In the genomic region with DNA sequence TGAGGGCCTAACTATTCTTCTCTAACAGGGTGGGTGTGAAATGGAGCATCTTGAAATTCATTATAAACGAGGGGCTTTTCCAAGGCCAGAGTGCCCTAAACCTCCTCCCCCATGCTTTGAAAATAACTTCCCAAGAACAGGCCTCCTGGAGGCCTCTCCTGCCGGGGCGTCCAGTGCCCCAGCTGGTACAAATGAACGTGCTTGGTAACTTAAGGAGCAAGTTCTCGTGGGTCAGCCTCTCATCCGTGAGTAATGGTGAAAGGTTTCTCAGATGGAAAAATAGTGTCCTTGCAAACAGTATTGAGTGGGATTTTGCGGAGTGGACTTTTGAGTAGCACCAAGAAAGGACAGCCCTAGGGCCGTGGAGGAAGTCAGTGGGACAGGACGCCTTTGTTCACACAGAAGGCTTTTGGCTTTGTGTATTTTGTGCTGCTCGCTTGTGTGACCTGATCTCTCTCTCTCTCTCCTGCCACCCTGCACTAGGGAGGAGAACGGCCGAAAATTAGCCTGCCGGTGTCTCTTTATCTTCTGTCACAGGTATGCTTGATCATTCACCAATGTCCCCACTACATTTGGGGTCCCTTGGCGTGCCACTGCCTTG, we compare ENCODE assay signal across 13 cellular contexts. TPM values are rescaled to one million over a fixed set of nuclear protein-coding genes. Genes with fewer than 3 reads are reported as not detected.
DNase-seq lines count a peak whose midpoint lies in the region; ATAC-seq and TF ChIP-seq lines count a peak whose summit lies in the region.
"Had no signal": no experiment of that assay in that cellular context is flagged by ENCODE, and none has a peak within 500 bp of the region (broad histone marks: within the 10 kb centered on the region; RNA-seq: fewer than 3 reads in every experiment).

No MANE protein-coding gene starts in this region.

- no peaks in the 10 kb centered on the region for H3K79me2 ChIP-seq in OCI-LY7 (ENCODE audit: insufficient read depth, low read depth, low read length)

- H3K27ac ChIP-seq in suprapubic skin: peak overlapping the region; percentile 53
- no peak overlapping the region for H3K27ac ChIP-seq in OCI-LY7 (ENCODE audit: low read depth, low read length, poor library complexity, severe bottlenecking)
- H3K27ac ChIP-seq: A549 had no signal

- H3K27ac Mint-ChIP-seq in activated CD4-positive, alpha-beta memory T cell treated with anti-CD3 and anti-CD28 coated beads, Interleukin-2, amount 10 ng/mL, durations not matched to agents 7 days and 5 days: peak overlapping the region; percentile 44
- no peak overlapping the region for H3K27ac Mint-ChIP-seq in activated CD4-positive, alpha-beta memory T cell treated with anti-CD3 and anti-CD28 coated beads for 36 hours
- peak overlapping the region in 4 of 5 experiments; percentile 57 to 91 (median 84) for H3K27ac Mint-ChIP-seq in brain
- H3K27ac Mint-ChIP-seq in mesothelial cell of epicardium: peak overlapping the region; percentile 77

- TF ChIP-seq CTCF in brain (conservative IDR thresholded peaks at IDR 0.05) (no peak), mesothelial cell of epicardium (IDR thresholded peaks at IDR 0.05; ENCODE audit: unreplicated experiment) (no peak), suprapubic skin (IDR thresholded peaks at IDR 0.05) (no peak), OCI-LY7 (conservative IDR thresholded peaks at IDR 0.05; ENCODE audit: low read length) (no peak)

- no peak overlapping the region for H2AFZ ChIP-seq in OCI-LY7 (ENCODE audit: low read length)

- 91% methylated on average over 14 of the region's 14 CpGs for WGBS in suprapubic skin

- no peaks in the 10 kb centered on the region for H3K9me3 Mint-ChIP-seq in activated CD4-positive, alpha-beta memory T cell treated with anti-CD3 and anti-CD28 coated beads, Interleukin-2, amount 10 ng/mL, durations not matched to agents 7 days and 5 days
- no peaks in the 10 kb centered on the region for H3K9me3 Mint-ChIP-seq in activated CD4-positive, alpha-beta memory T cell treated with anti-CD3 and anti-CD28 coated beads for 36 hours
- H3K9me3 Mint-ChIP-seq in brain: no peaks in the 10 kb centered on the region
- no peaks in the 10 kb centered on the region for H3K9me3 Mint-ChIP-seq in mesothelial cell of epicardium
- H3K9me3 Mint-ChIP-seq: naive B cell had no signal

- BruUV-seq in OCI-LY7 (replicated peaks; lab: Mats Ljungman, UMichigan): no TSS peak

- no peak overlapping the region for H3K4me3 Mint-ChIP-seq in activated CD4-positive, alpha-beta memory T cell treated with anti-CD3 and anti-CD28 coated beads, Interleukin-2, amount 10 ng/mL, durations not matched to agents 7 days and 5 days
- H3K4me3 Mint-ChIP-seq in activated CD4-positive, alpha-beta memory T cell treated with anti-CD3 and anti-CD28 coated beads for 36 hours: no peak overlapping the region
- peak overlapping the region in 1 of 5 experiments; percentile 44 for H3K4me3 Mint-ChIP-seq in brain
- H3K4me3 Mint-ChIP-seq in mesothelial cell of epicardium: no peak overlapping the region
- H3K4me3 Mint-ChIP-seq: naive B cell had no signal

- H3K4me3 ChIP-seq in suprapubic skin (no peak overlapping the region), OCI-LY7 (ENCODE audit: low read depth, low read length, poor library complexity, severe bottlenecking) (no peak overlapping the region)
- H3K4me3 ChIP-seq: A549 had no signal

- no peak for DNase-seq in activated CD4-positive, alpha-beta memory T cell treated with anti-CD3 and anti-CD28 coated beads, Interleukin-2, amount 10 ng/mL, durations not matched to agents 7 days and 5 days
- no peak for DNase-seq in activated CD4-positive, alpha-beta memory T cell treated with anti-CD3 and anti-CD28 coated beads for 36 hours
- DNase-seq in mesothelial cell of epicardium (ENCODE audit: low spot score in 2 of 2, unreplicated experiment in 2 of 2) (no peak), suprapubic skin (ENCODE audit: low spot score in 2 of 2) (no peak), OCI-LY7 (ENCODE audit: low spot score) (no peak), SKM-1 (lab: John Stamatoyannopoulos, UW; ENCODE audit: unreplicated experiment) (no peak)
- DNase-seq: foreskin keratinocyte, naive B cell, NCI-H1417, trophoblast cell had no signal

- ATAC-seq in GM21447 (IDR thresholded peaks at IDR 0.05; ENCODE audit: unreplicated experiment): no peak
- ATAC-seq: A549, foreskin keratinocyte had no signal

- TF ChIP-seq EP300 in suprapubic skin (IDR thresholded peaks at IDR 0.05): no peak

- H3K9me3 ChIP-seq in suprapubic skin (no peaks in the 10 kb centered on the region), OCI-LY7 (ENCODE audit: low read length) (no peaks in the 10 kb centered on the region)
- H3K9me3 ChIP-seq: A549 had no signal

- TF ChIP-seq POLR2A in suprapubic skin (IDR thresholded peaks at IDR 0.05): no peak

- intact Hi-C loops in activated CD4-positive, alpha-beta memory T cell treated with anti-CD3 and anti-CD28 coated beads for 36 hours (cut with micrococcal nuclease): no loop called here
- intact Hi-C loops in OCI-LY7 (cut with micrococcal nuclease; ENCODE audit: unreplicated experiment): no loop called here

- no peaks in the 10 kb centered on the region for H3K9me2 ChIP-seq in OCI-LY7 (ENCODE audit: insufficient read depth, low read length)

- H3K4me1 ChIP-seq in suprapubic skin (peaks cover 38% of the 10 kb centered on the region), OCI-LY7 (ENCODE audit: insufficient read depth, low read length, poor library complexity, severe bottlenecking) (peaks cover 25% of the 10 kb centered on the region)
- H3K4me1 ChIP-seq: A549, foreskin keratinocyte had no signal

- H3K36me3 ChIP-seq in suprapubic skin: peaks cover 12% of the 10 kb centered on the region
- H3K36me3 ChIP-seq in OCI-LY7 (ENCODE audit: insufficient read depth, low read length): peaks cover 77% of the 10 kb centered on the region

- H3K36me3 Mint-ChIP-seq in activated CD4-positive, alpha-beta memory T cell treated with anti-CD3 and anti-CD28 coated beads, Interleukin-2, amount 10 ng/mL, durations not matched to agents 7 days and 5 days (ENCODE audit: low read depth): peaks cover 64% of the 10 kb centered on the region
- peaks cover 39% of the 10 kb centered on the region for H3K36me3 Mint-ChIP-seq in activated CD4-positive, alpha-beta memory T cell treated with anti-CD3 and anti-CD28 coated beads for 36 hours
- peaks cover 53% of the 10 kb centered on the region for H3K36me3 Mint-ChIP-seq in brain
- peaks cover 17% of the 10 kb centered on the region for H3K36me3 Mint-ChIP-seq in mesothelial cell of epicardium

- no peak overlapping the region for H3K4me2 ChIP-seq in OCI-LY7 (ENCODE audit: low read length)
- H3K4me2 ChIP-seq: A549 had no signal

- no peaks in the 10 kb centered on the region for H3K27me3 Mint-ChIP-seq in activated CD4-positive, alpha-beta memory T cell treated with anti-CD3 and anti-CD28 coated beads, Interleukin-2, amount 10 ng/mL, durations not matched to agents 7 days and 5 days
- no peaks in the 10 kb centered on the region for H3K27me3 Mint-ChIP-seq in activated CD4-positive, alpha-beta memory T cell treated with anti-CD3 and anti-CD28 coated beads for 36 hours
- H3K27me3 Mint-ChIP-seq in brain (no peaks in the 10 kb centered on the region), mesothelial cell of epicardium (ENCODE audit: low read depth) (no peaks in the 10 kb centered on the region)
- H3K27me3 Mint-ChIP-seq: naive B cell had no signal

- CTCF ChIA-PET in activated CD4-positive, alpha-beta memory T cell treated with anti-CD3 and anti-CD28 coated beads, Interleukin-2, amount 10 ng/mL, durations not matched to agents 7 days and 5 days (lab: Charles Lee): no interaction called here
- CTCF ChIA-PET in activated CD4-positive, alpha-beta memory T cell treated with anti-CD3 and anti-CD28 coated beads for 36 hours (lab: Charles Lee): interaction anchor here (1.8 kb wide), 1 partner anchor 8 kb away, joined by 21 read pairs; no protein-coding TSS in a partner anchor
- CTCF ChIA-PET in OCI-LY7 (lab: Charles Lee; ENCODE audit: unreplicated experiment): no interaction called here

- POLR2A ChIA-PET in activated CD4-positive, alpha-beta memory T cell treated with anti-CD3 and anti-CD28 coated beads, Interleukin-2, amount 10 ng/mL, durations not matched to agents 7 days and 5 days (lab: Charles Lee): interaction anchor here (1.1 kb wide), 2 partner anchors 73 to 275 kb away, joined by 3 to 7 read pairs; no protein-coding TSS in a partner anchor
- POLR2A ChIA-PET in activated CD4-positive, alpha-beta memory T cell treated with anti-CD3 and anti-CD28 coated beads for 36 hours (lab: Charles Lee): interaction anchor here (1.6 kb wide), 1 partner anchor 278 kb away, joined by 5 read pairs; no protein-coding TSS in a partner anchor
- POLR2A ChIA-PET in OCI-LY7 (lab: Charles Lee): no interaction called here

- H4K20me1 ChIP-seq in OCI-LY7 (ENCODE audit: insufficient read depth, low read length): no peaks in the 10 kb centered on the region

- H3K27me3 ChIP-seq in suprapubic skin: no peaks in the 10 kb centered on the region
- H3K27me3 ChIP-seq: foreskin keratinocyte had no signal

- H3K4me1 Mint-ChIP-seq in activated CD4-positive, alpha-beta memory T cell treated with anti-CD3 and anti-CD28 coated beads, Interleukin-2, amount 10 ng/mL, durations not matched to agents 7 days and 5 days: peaks cover 88% of the 10 kb centered on the region
- H3K4me1 Mint-ChIP-seq in activated CD4-positive, alpha-beta memory T cell treated with anti-CD3 and anti-CD28 coated beads for 36 hours (ENCODE audit: low read depth): peaks cover 32% of the 10 kb centered on the region
- H3K4me1 Mint-ChIP-seq in brain (peaks cover 57% of the 10 kb centered on the region), mesothelial cell of epicardium (peaks cover 47% of the 10 kb centered on the region)

RNA-seq across cellular contexts. Expression of gene CLEC16A, which starts 34.6 kb away (rescaled TPM):
- total RNA-seq in activated CD4-positive, alpha-beta memory T cell treated with anti-CD3 and anti-CD28 coated beads, Interleukin-2, amount 10 ng/mL, durations not matched to agents 7 days and 5 days: 10 to 100 TPM; 30.3 to 32.4 TPM
- total RNA-seq in activated CD4-positive, alpha-beta memory T cell treated with anti-CD3 and anti-CD28 coated beads for 36 hours: 10 to 100 TPM; 25.5 to 26.7 TPM
- polyA plus RNA-seq in brain (ENCODE audit: insufficient read depth, low read depth, low replicate concordance): 22.2 TPM
- total RNA-seq in mesothelial cell of epicardium (40.5 to 44.9 TPM (median 43.3 TPM) in 3 replicates), suprapubic skin (10 to 100 TPM; 37.2 to 62.3 (median 39.0) TPM), OCI-LY7 (2022) (50.9 and 52.0 TPM in 2 replicates)
- total RNA-seq in OCI-LY7 (2014; rRNA removed; shearing (Covaris generic)): 26.2 and 31.1 TPM in 2 replicates

RNA-seq across cellular contexts. Expression of gene DEXI, which starts 36.7 kb away (rescaled TPM):
- 10 to 100 TPM; 24.2 to 24.7 TPM for total RNA-seq in activated CD4-positive, alpha-beta memory T cell treated with anti-CD3 and anti-CD28 coated beads, Interleukin-2, amount 10 ng/mL, durations not matched to agents 7 days and 5 days
- 10 to 100 TPM; 35.1 to 38.2 TPM for total RNA-seq in activated CD4-positive, alpha-beta memory T cell treated with anti-CD3 and anti-CD28 coated beads for 36 hours
- 71.5 TPM for polyA plus RNA-seq in brain (ENCODE audit: insufficient read depth, low read depth, low replicate concordance)
- total RNA-seq in mesothelial cell of epicardium: 31.2 to 33.0 TPM (median 31.5 TPM) in 3 replicates
- total RNA-seq in suprapubic skin: 10 to 100 TPM; 35.9 to 72.7 (median 58.3) TPM
- total RNA-seq in OCI-LY7 (2014; rRNA removed; shearing (Covaris generic)): 12.7 and 17.6 TPM in 2 replicates
- 13.5 and 15.1 TPM in 2 replicates for total RNA-seq in OCI-LY7 (2022)
